9 cellular contexts compared by ENCODE assay signal in genomic region chr9:115008536-115008935, GRCh38.
DNase-seq lines count a peak whose midpoint lies in the region; ATAC-seq and TF ChIP-seq lines count a peak whose summit lies in the region.
"Had no signal": no experiment of that assay in that cellular context is flagged by ENCODE, and none has a peak within 500 bp of the region (broad histone marks: within the 10 kb centered on the region; RNA-seq: fewer than 3 reads in every experiment).

No MANE protein-coding gene starts in this region.

- no peaks in the 10 kb centered on the region for H3K9me3 Mint-ChIP-seq in activated CD4-positive, alpha-beta T cell treated with anti-CD3 and anti-CD28 coated beads, Interleukin-2, amount 10 ng/mL, durations not matched to agents 7 days and 5 days

- CTCF ChIA-PET in activated CD4-positive, alpha-beta T cell treated with anti-CD3 and anti-CD28 coated beads, Interleukin-2, amount 10 ng/mL, durations not matched to agents 7 days and 5 days (lab: Charles Lee) = interaction anchor here (1.0 to 1.5 kb wide), 4 partner anchors 15 to 270 kb away, joined by 4 to 6 read pairs (median 4); no protein-coding TSS in a partner anchor

- peaks cover 66% of the 10 kb centered on the region for H3K4me1 Mint-ChIP-seq in activated CD4-positive, alpha-beta T cell treated with anti-CD3 and anti-CD28 coated beads, Interleukin-2, amount 10 ng/mL, durations not matched to agents 7 days and 5 days

- H3K9me3 ChIP-seq in osteoblast (ENCODE audit: low read depth, low read length) = no peaks in the 10 kb centered on the region

- H3K4me1 ChIP-seq in osteoblast (ENCODE audit: insufficient read depth, low read length) = peaks cover 21% of the 10 kb centered on the region

- TF ChIP-seq CTCF in brain microvascular endothelial cell (IDR thresholded peaks at IDR 0.05; ENCODE audit: low read depth, low read length, missing control alignments) (no peak), osteoblast (IDR thresholded peaks at IDR 0.05; ENCODE audit: extremely low read depth, low read depth, low read length) (no peak), lower leg skin (IDR thresholded peaks at IDR 0.05) (no peak)

- no peak for ATAC-seq in GM21717 (IDR thresholded peaks at IDR 0.05; ENCODE audit: unreplicated experiment)

- no peaks in the 10 kb centered on the region for H3K27me3 ChIP-seq in brain microvascular endothelial cell (replicated peaks)
- peaks cover 3% of the 10 kb centered on the region for H3K27me3 ChIP-seq in osteoblast (ENCODE audit: insufficient read depth, low read length)

- no peaks in the 10 kb centered on the region for H3K79me2 ChIP-seq in osteoblast (ENCODE audit: insufficient read depth, low read length)

- H3K27ac Mint-ChIP-seq in activated CD4-positive, alpha-beta T cell treated with anti-CD3 and anti-CD28 coated beads, Interleukin-2, amount 10 ng/mL, durations not matched to agents 7 days and 5 days = no peak overlapping the region

- peaks cover 16% of the 10 kb centered on the region for H3K36me3 Mint-ChIP-seq in activated CD4-positive, alpha-beta T cell treated with anti-CD3 and anti-CD28 coated beads, Interleukin-2, amount 10 ng/mL, durations not matched to agents 7 days and 5 days (ENCODE audit: low read depth)

- no peak overlapping the region for H3K4me3 Mint-ChIP-seq in activated CD4-positive, alpha-beta T cell treated with anti-CD3 and anti-CD28 coated beads, Interleukin-2, amount 10 ng/mL, durations not matched to agents 7 days and 5 days

- H3K36me3 ChIP-seq in brain microvascular endothelial cell (replicated peaks) = no peaks in the 10 kb centered on the region
- H3K36me3 ChIP-seq in osteoblast (ENCODE audit: insufficient read depth, low read length) = no peaks in the 10 kb centered on the region

- H3K4me2 ChIP-seq in osteoblast (ENCODE audit: insufficient read depth, low read length) = no peak overlapping the region

- intact Hi-C loops in lower leg skin (cut with DNase I; ENCODE audit: low total_unique reads) = no loop called here

- H3K27ac ChIP-seq in brain microvascular endothelial cell (no peak overlapping the region), osteoblast (ENCODE audit: low read depth, low read length) (peak overlapping the region; percentile 27)
- H3K27ac ChIP-seq: C4-2B had no signal

- H2AFZ ChIP-seq in osteoblast (ENCODE audit: low read length) = no peak overlapping the region

- H4K20me1 ChIP-seq in osteoblast (ENCODE audit: insufficient read depth, low read length) = no peaks in the 10 kb centered on the region

- peaks cover 2% of the 10 kb centered on the region for H3K27me3 Mint-ChIP-seq in activated CD4-positive, alpha-beta T cell treated with anti-CD3 and anti-CD28 coated beads, Interleukin-2, amount 10 ng/mL, durations not matched to agents 7 days and 5 days

- POLR2A ChIA-PET in activated CD4-positive, alpha-beta T cell treated with anti-CD3 and anti-CD28 coated beads, Interleukin-2, amount 10 ng/mL, durations not matched to agents 7 days and 5 days (lab: Charles Lee) = no interaction called here

- WGBS in lower leg skin, 2 donors = 70 to 74% methylated on average over 3 of the region's 3 CpGs

- no peak for TF ChIP-seq POLR2A in lower leg skin (IDR thresholded peaks at IDR 0.05)

- in situ Hi-C loops in brain microvascular endothelial cell (cut with HindIII; ENCODE audit: low pct_ligation_motif_present, low sequenced_read_pairs) = loop anchor here (25.0 kb wide), 1 partner anchor 321 kb away; the partner anchor contains the start of gene TEX48

- peak; percentile 54 for DNase-seq in activated CD4-positive, alpha-beta T cell treated with anti-CD3 and anti-CD28 coated beads for 48 hours
- no peak for DNase-seq in activated CD4-positive, alpha-beta T cell treated with anti-CD3 and anti-CD28 coated beads, Interleukin-2, amount 10 ng/mL, durations not matched to agents 7 days and 5 days
- DNase-seq in MV-4-11 (lab: John Stamatoyannopoulos, UW) = peak; percentile 70
- DNase-seq in brain microvascular endothelial cell = peak; percentile 89
- DNase-seq in osteoblast (ENCODE audit: insufficient read length, low spot score, missing footprints) = peak; percentile 29
- no peak for DNase-seq in NCI-H2227 treated with DMSO at 0.1 percent for 48 hours (lab: John Stamatoyannopoulos, UW)
- DNase-seq in lower leg skin (ENCODE audit: low spot score in 2 of 2) = no peak

- no peak overlapping the region for H3K4me3 ChIP-seq in brain microvascular endothelial cell (ENCODE audit: low read depth, low read length)
- H3K4me3 ChIP-seq in osteoblast (ENCODE audit: insufficient read depth, low read length) = no peak overlapping the region
- no peak overlapping the region for H3K4me3 ChIP-seq in lower leg skin (ENCODE audit: low read depth, poor library complexity, severe bottlenecking)

Comparison
In these comparisons a context has a peak if more than half of its experiments do, and no peak if none do; other contexts are left out.
1. DNase-seq: peak in activated CD4-positive, alpha-beta T cell treated with anti-CD3 and anti-CD28 coated beads for 48 hours (single experiment), MV-4-11 (single experiment), brain microvascular endothelial cell (single experiment) and osteoblast (single experiment); none in activated CD4-positive, alpha-beta T cell treated with anti-CD3 and anti-CD28 coated beads, Interleukin-2, amount 10 ng/mL, durations not matched to agents 7 days and 5 days (single experiment), NCI-H2227 treated with DMSO at 0.1 percent for 48 hours (single experiment) and lower leg skin (0 of 2).